Comparison of ENCODE assay signal across 8 cellular contexts in genomic region chr3:48466386-48467109, GRCh38. TPM values are rescaled to one million over a fixed set of nuclear protein-coding genes. Genes with fewer than 3 reads are reported as not detected.
DNase-seq lines count a peak whose midpoint lies in the region; ATAC-seq lines count a peak whose summit lies in the region.

No MANE protein-coding gene starts in this region.

- no peaks in the 10 kb centered on the region for H3K9me3 Mint-ChIP-seq in activated T-helper 17 cell treated with anti-CD3 and anti-CD28 coated beads, Interleukin-2, amount 50 U/mL, for 72 hours

- ATAC-seq in GM19023 (IDR thresholded peaks at IDR 0.05; ENCODE audit: unreplicated experiment) (peak; percentile 20), HG03460 (IDR thresholded peaks at IDR 0.05; ENCODE audit: unreplicated experiment) (peak; percentile 19), Right ventricle myocardium superior (ENCODE audit: poor library complexity) (peak; percentile 14), sciatic nerve (no peak), HG03378 (IDR thresholded peaks at IDR 0.05; ENCODE audit: unreplicated experiment) (no peak)
- peak; percentile 53 for ATAC-seq in activated T-helper 17 cell treated with anti-CD3 and anti-CD28 coated beads, Interleukin-2, amount 50 U/mL, for 72 hours (replicated peaks)

- peaks cover 33% of the 10 kb centered on the region for H3K4me1 Mint-ChIP-seq in activated T-helper 17 cell treated with anti-CD3 and anti-CD28 coated beads, Interleukin-2, amount 50 U/mL, for 72 hours

- peak overlapping the region; percentile 97 for H3K4me3 Mint-ChIP-seq in activated T-helper 17 cell treated with anti-CD3 and anti-CD28 coated beads, Interleukin-2, amount 50 U/mL, for 72 hours

- peak overlapping the region; percentile 96 for H3K27ac Mint-ChIP-seq in activated T-helper 17 cell treated with anti-CD3 and anti-CD28 coated beads, Interleukin-2, amount 50 U/mL, for 72 hours

- H3K36me3 Mint-ChIP-seq in activated T-helper 17 cell treated with anti-CD3 and anti-CD28 coated beads, Interleukin-2, amount 50 U/mL, for 72 hours (ENCODE audit: low read depth): peaks cover 57% of the 10 kb centered on the region

- no peaks in the 10 kb centered on the region for H3K27me3 Mint-ChIP-seq in activated T-helper 17 cell treated with anti-CD3 and anti-CD28 coated beads, Interleukin-2, amount 50 U/mL, for 72 hours

- DNase-seq in Right ventricle myocardium superior: no peak
- peak; percentile 68 for DNase-seq in sciatic nerve (ENCODE audit: low spot score)
- no peak for DNase-seq in NCI-H82 (lab: John Stamatoyannopoulos, UW)
- DNase-seq in NCI-H446 (lab: John Stamatoyannopoulos, UW): no peak

- intact Hi-C loops in Right ventricle myocardium superior (cut with DNase I): no loop called here
- intact Hi-C loops in sciatic nerve (cut with DNase I): no loop called here

RNA-seq across cellular contexts. Expression of gene ATRIP, which starts 20.0 kb away (rescaled TPM):
- total RNA-seq in activated T-helper 17 cell treated with anti-CD3 and anti-CD28 coated beads, Interleukin-2, amount 50 U/mL, for 72 hours: 10 to 100 TPM; 10.5 to 14.9 TPM
- total RNA-seq in Right ventricle myocardium superior (3.2 TPM), sciatic nerve (7.5 TPM)

RNA-seq across cellular contexts. Expression of gene TMA7, which starts 26.5 kb away (rescaled TPM):
- 100 to 1,000 TPM; 181 to 328 TPM for total RNA-seq in activated T-helper 17 cell treated with anti-CD3 and anti-CD28 coated beads, Interleukin-2, amount 50 U/mL, for 72 hours
- total RNA-seq in Right ventricle myocardium superior (237 TPM), sciatic nerve (154 TPM)

RNA-seq across cellular contexts. Expression of gene CCDC51, which starts 26.6 kb away (rescaled TPM):
- 10 to 100 TPM; 15.5 to 28.4 TPM for total RNA-seq in activated T-helper 17 cell treated with anti-CD3 and anti-CD28 coated beads, Interleukin-2, amount 50 U/mL, for 72 hours
- total RNA-seq in Right ventricle myocardium superior (11.9 TPM), sciatic nerve (10.6 TPM)

RNA-seq across cellular contexts. Expression of gene PLXNB1, which starts 36.7 kb away (rescaled TPM):
- total RNA-seq in activated T-helper 17 cell treated with anti-CD3 and anti-CD28 coated beads, Interleukin-2, amount 50 U/mL, for 72 hours: 1 to 10 TPM; 3.5 to 3.8 TPM
- total RNA-seq in Right ventricle myocardium superior (51.3 TPM), sciatic nerve (121 TPM)

RNA-seq across cellular contexts. Expression of gene SHISA5, which starts 37.4 kb away (rescaled TPM):
- total RNA-seq in activated T-helper 17 cell treated with anti-CD3 and anti-CD28 coated beads, Interleukin-2, amount 50 U/mL, for 72 hours: 100 to 1,000 TPM; 112 to 113 TPM
- total RNA-seq in Right ventricle myocardium superior (47.9 TPM), sciatic nerve (138 TPM)

Comparison
In these comparisons a context has a peak if more than half of its experiments do, and no peak if none do; other contexts are left out.
1. ATAC-seq: peak in GM19023 (single experiment), HG03460 (single experiment), activated T-helper 17 cell treated with anti-CD3 and anti-CD28 coated beads, Interleukin-2, amount 50 U/mL, for 72 hours (single experiment) and Right ventricle myocardium superior (single experiment); none in sciatic nerve (single experiment) and HG03378 (single experiment).